Comparison of ENCODE assay signal across 9 cellular contexts in genomic region chr16:71225145-71225544, GRCh38. TPM values are rescaled to one million over a fixed set of nuclear protein-coding genes. Genes with fewer than 3 reads are reported as not detected.
"Had no signal": no experiment of that assay in that cellular context is flagged by ENCODE, and none has a peak within 500 bp of the region (broad histone marks: within the 10 kb centered on the region; RNA-seq: fewer than 3 reads in every experiment).

No MANE protein-coding gene starts in this region.

- DNase-seq: GDM1, GF-D8 had no signal

- H3K4me3 ChIP-seq: GM12878 had no signal

- ATAC-seq: GM12878 had no signal

- FAIRE-seq: G401.6, GM12878, GM12891, GM12892, GM18507, GM19239 had no signal

RNA-seq across cellular contexts. Expression of gene HYDIN, which starts 5.4 kb away (rescaled TPM):
- total RNA-seq: G401, GM12878 had no signal
